In genomic region chr2:108920686-108921085, GRCh38 we compare ENCODE assay signal across 13 cellular contexts.
DNase-seq lines count a peak whose midpoint lies in the region; TF ChIP-seq lines count a peak whose summit lies in the region.
"Had no signal": no experiment of that assay in that cellular context is flagged by ENCODE, and none has a peak within 500 bp of the region (broad histone marks: within the 10 kb centered on the region; RNA-seq: fewer than 3 reads in every experiment).

No MANE protein-coding gene starts in this region.

- H2BK15ac ChIP-seq in H9 (ENCODE audit: low read depth, low read length): no peak overlapping the region

- no peak overlapping the region for H4K5ac ChIP-seq in H9 (ENCODE audit: insufficient read length, low read depth, low read length)

- H3K4me2 ChIP-seq in H9 (ENCODE audit: insufficient read depth, insufficient read length, low read length): no peak overlapping the region
- no peak overlapping the region for H3K4me2 ChIP-seq in neural progenitor cell

- H3K4me3 ChIP-seq in neural progenitor cell: no peak overlapping the region
- H3K4me3 ChIP-seq: GM12878, GM23248 had no signal

- H3K36me3 Mint-ChIP-seq in H9 (ENCODE audit: insufficient read depth in 1 of 3, low read depth in 3 of 3): no peaks in the 10 kb centered on the region
- H3K36me3 Mint-ChIP-seq in chondrocyte (ENCODE audit: low read depth): no peaks in the 10 kb centered on the region
- H3K36me3 Mint-ChIP-seq in neural progenitor cell: no peaks in the 10 kb centered on the region
- H3K36me3 Mint-ChIP-seq in type B pancreatic cell: no peaks in the 10 kb centered on the region
- H3K36me3 Mint-ChIP-seq in HFFc6 (ENCODE audit: low read depth): no peaks in the 10 kb centered on the region
- H3K36me3 Mint-ChIP-seq: CD4-positive, alpha-beta memory T cell had no signal

- no peak overlapping the region for H2BK120ac ChIP-seq in H9 (ENCODE audit: low read depth, low read length, poor library complexity, severe bottlenecking)

- peaks cover 5% of the 10 kb centered on the region for H3F3A ChIP-seq in neural progenitor cell (ENCODE audit: low read depth)

- H3K18ac ChIP-seq in H9 (ENCODE audit: insufficient read length, low read depth, low read length): no peak overlapping the region

- no peak overlapping the region for H2BK5ac ChIP-seq in H9 (ENCODE audit: insufficient read length, low read length)

- no peak overlapping the region for H3K14ac ChIP-seq in H9 (ENCODE audit: insufficient read depth, low read length)

- TF ChIP-seq CTCF in H9 (conservative IDR thresholded peaks at IDR 0.05): no peak
- no peak for TF ChIP-seq CTCF in chondrocyte (IDR thresholded peaks at IDR 0.05)
- no peak for TF ChIP-seq CTCF in neural progenitor cell (IDR thresholded peaks at IDR 0.05)
- TF ChIP-seq CTCF in type B pancreatic cell (conservative IDR thresholded peaks at IDR 0.05): no peak
- TF ChIP-seq CTCF in HFFc6 (IDR thresholded peaks at IDR 0.05): no peak

- H2BK20ac ChIP-seq in H9 (ENCODE audit: low read depth, low read length, poor library complexity, severe bottlenecking): no peak overlapping the region

- no peak overlapping the region for H4K8ac ChIP-seq in H9 (replicated peaks; ENCODE audit: insufficient read length, low read depth, low read length)

- H3K4me1 Mint-ChIP-seq in H9 (peaks cover 7 to 25% of the 10 kb centered on the region in 2 experiments; a peak in 3 of 4 replicates), chondrocyte (ENCODE audit: low read depth) (no peaks in the 10 kb centered on the region), neural progenitor cell (peaks cover 68% of the 10 kb centered on the region), type B pancreatic cell (ENCODE audit: unreplicated experiment) (peaks cover 31% of the 10 kb centered on the region), HFFc6 (ENCODE audit: low read depth) (peaks cover 24% of the 10 kb centered on the region)
- H3K4me1 Mint-ChIP-seq: B cell had no signal

- no peak overlapping the region for H3K4me3 Mint-ChIP-seq in H9
- H3K4me3 Mint-ChIP-seq in chondrocyte (ENCODE audit: unreplicated experiment): no peak overlapping the region
- H3K4me3 Mint-ChIP-seq in neural progenitor cell: no peak overlapping the region
- H3K4me3 Mint-ChIP-seq in type B pancreatic cell: no peak overlapping the region
- no peak overlapping the region for H3K4me3 Mint-ChIP-seq in HFFc6
- H3K4me3 Mint-ChIP-seq: B cell; CD4-positive, alpha-beta memory T cell had no signal

- no peaks in the 10 kb centered on the region for H4K20me1 ChIP-seq in H9 (ENCODE audit: control insufficient read depth, insufficient read depth, insufficient read length)
- peaks cover 7% of the 10 kb centered on the region for H4K20me1 ChIP-seq in neural progenitor cell (ENCODE audit: low read depth)

- WGBS in H9 (ENCODE audit: extremely low coverage, insufficient read length, low lambda C conversion rate): no CpG with 5 or more reads among the region's 7 CpGs

- H3K79me1 ChIP-seq in H9 (ENCODE audit: insufficient read depth, low read depth, low read length, poor library complexity, severe bottlenecking): no peaks in the 10 kb centered on the region

- H3K27me3 ChIP-seq in H9 (ENCODE audit: insufficient read depth, low read length) (no peaks in the 10 kb centered on the region), neural progenitor cell (no peaks in the 10 kb centered on the region)

- H3T11ph ChIP-seq in H9 (ENCODE audit: low read length): no peak overlapping the region

- H3K23ac ChIP-seq in H9 (ENCODE audit: insufficient read length, low read depth, low read length): no peak overlapping the region

- H3K4me1 ChIP-seq in H9 (ENCODE audit: insufficient read depth, low read length): no peaks in the 10 kb centered on the region
- H3K4me1 ChIP-seq in neural progenitor cell: peaks cover 37% of the 10 kb centered on the region

- H3K4ac ChIP-seq in H9 (ENCODE audit: low read depth, low read length): no peak overlapping the region

- no peak overlapping the region for H3K27ac Mint-ChIP-seq in H9
- H3K27ac Mint-ChIP-seq in chondrocyte (ENCODE audit: unreplicated experiment): no peak overlapping the region
- H3K27ac Mint-ChIP-seq in neural progenitor cell: peak overlapping the region; percentile 88
- H3K27ac Mint-ChIP-seq in type B pancreatic cell: no peak overlapping the region
- no peak overlapping the region for H3K27ac Mint-ChIP-seq in HFFc6
- H3K27ac Mint-ChIP-seq: B cell; CD4-positive, alpha-beta memory T cell had no signal

- H3K27me3 Mint-ChIP-seq in H9 (ENCODE audit: low read depth): peaks cover 2% of the 10 kb centered on the region; the same call in 1 of the 2 replicates
- H3K27me3 Mint-ChIP-seq in chondrocyte (ENCODE audit: low read depth): peaks cover 39% of the 10 kb centered on the region
- H3K27me3 Mint-ChIP-seq in neural progenitor cell (ENCODE audit: insufficient read depth, low read depth): peaks cover 21% of the 10 kb centered on the region
- H3K27me3 Mint-ChIP-seq in type B pancreatic cell: no peaks in the 10 kb centered on the region
- peaks cover 33% of the 10 kb centered on the region for H3K27me3 Mint-ChIP-seq in HFFc6 (ENCODE audit: insufficient read depth)
- H3K27me3 Mint-ChIP-seq: B cell; CD4-positive, alpha-beta memory T cell had no signal

- H4K91ac ChIP-seq in H9 (ENCODE audit: insufficient read length, low read depth, low read length): no peak overlapping the region

- no peaks in the 10 kb centered on the region for H3K9me3 ChIP-seq in H9 (ENCODE audit: control insufficient read depth, low read depth, low read length)
- no peaks in the 10 kb centered on the region for H3K9me3 ChIP-seq in neural progenitor cell (ENCODE audit: low read depth)

- H2AFZ ChIP-seq in H9 (ENCODE audit: low read length) (no peak overlapping the region), neural progenitor cell (replicated peaks) (no peak overlapping the region)
- H2AFZ ChIP-seq: GM23248 had no signal

- no peak overlapping the region for H2AK5ac ChIP-seq in H9 (ENCODE audit: insufficient read length, low read length)

- H3K9me3 Mint-ChIP-seq in H9 (no peaks in the 10 kb centered on the region), chondrocyte (ENCODE audit: low read depth) (no peaks in the 10 kb centered on the region), neural progenitor cell (no peaks in the 10 kb centered on the region), type B pancreatic cell (no peaks in the 10 kb centered on the region), HFFc6 (no peaks in the 10 kb centered on the region)

- no peaks in the 10 kb centered on the region for H3K23me2 ChIP-seq in H9 (ENCODE audit: insufficient read length, low read depth, low read length, poor library complexity, severe bottlenecking)

- no peak overlapping the region for H2BK12ac ChIP-seq in H9 (ENCODE audit: insufficient read length, low read depth, low read length)

- H3K36me3 ChIP-seq in neural progenitor cell: no peaks in the 10 kb centered on the region

- H3K27ac ChIP-seq in H9 (ENCODE audit: insufficient read length, low read depth, low read length) (no peak overlapping the region), neural progenitor cell (no peak overlapping the region), substantia nigra (ENCODE audit: low read depth, low read length, poor library complexity, severe bottlenecking) (no peak overlapping the region)
- H3K27ac ChIP-seq: C4-2B, GM23248 had no signal

- H3K9ac ChIP-seq in H9 (ENCODE audit: extremely low read depth, insufficient read length, low read length) (no peak overlapping the region), neural progenitor cell (no peak overlapping the region)
- H3K9ac ChIP-seq: GM23248 had no signal

- DNase-seq in H9: peak; percentile 17
- DNase-seq in chondrocyte (ENCODE audit: low spot score): peak; percentile 44
- DNase-seq in neural progenitor cell (ENCODE audit: low spot score): no peak
- DNase-seq in type B pancreatic cell (ENCODE audit: extremely low spot score, unreplicated experiment): peak; percentile 40
- DNase-seq in NCI-H774 (lab: John Stamatoyannopoulos, UW): no peak
- DNase-seq in substantia nigra (lab: John Stamatoyannopoulos, UW): no peak
- no peak for DNase-seq in HFFc6
- DNase-seq: CD4-positive, alpha-beta memory T cell; DMS79; GM23248 had no signal

- no peak overlapping the region for H3K56ac ChIP-seq in H9 (ENCODE audit: insufficient read length, low read depth, low read length)

- H3K79me2 ChIP-seq in H9 (ENCODE audit: insufficient read depth, low read length): no peaks in the 10 kb centered on the region
- H3K79me2 ChIP-seq in neural progenitor cell (ENCODE audit: low read depth): no peaks in the 10 kb centered on the region

Comparison
In these comparisons a context has a peak if more than half of its experiments do, and no peak if none do; other contexts are left out.
1. DNase-seq: peak in H9 (single experiment), chondrocyte (single experiment) and type B pancreatic cell (single experiment); none in neural progenitor cell (single experiment), NCI-H774 (single experiment), substantia nigra (0 of 49) and HFFc6 (single experiment).